ENCODE assay signal across 10 cellular contexts in genomic region chr9:82144803-82145202, GRCh38.
"Had no signal": no experiment of that assay in that cellular context is flagged by ENCODE, and none has a peak within 500 bp of the region (broad histone marks: within the 10 kb centered on the region; RNA-seq: fewer than 3 reads in every experiment).

No MANE protein-coding gene starts in this region.

- H3K4me2 ChIP-seq: GM23338 had no signal

- ATAC-seq: GM23338, HCT116 had no signal

- H3K9me3 ChIP-seq: HAP-1 had no signal

- H3K36me3 ChIP-seq: HAP-1 had no signal

- H2AFZ ChIP-seq: GM23248, GM23338 had no signal

- H3K4me1 ChIP-seq: HAP-1 had no signal

- H3K9ac ChIP-seq: GM23248 had no signal

- FAIRE-seq: H54 had no signal

- H3K4me3 ChIP-seq: GM23248, GM23338, HAP-1 had no signal

- DNase-seq: GM23248, GOT3, H7, H9, HCEC 1CT, HFFc6 had no signal

- H3K27ac ChIP-seq: GM23248 had no signal
